In the genomic region with DNA sequence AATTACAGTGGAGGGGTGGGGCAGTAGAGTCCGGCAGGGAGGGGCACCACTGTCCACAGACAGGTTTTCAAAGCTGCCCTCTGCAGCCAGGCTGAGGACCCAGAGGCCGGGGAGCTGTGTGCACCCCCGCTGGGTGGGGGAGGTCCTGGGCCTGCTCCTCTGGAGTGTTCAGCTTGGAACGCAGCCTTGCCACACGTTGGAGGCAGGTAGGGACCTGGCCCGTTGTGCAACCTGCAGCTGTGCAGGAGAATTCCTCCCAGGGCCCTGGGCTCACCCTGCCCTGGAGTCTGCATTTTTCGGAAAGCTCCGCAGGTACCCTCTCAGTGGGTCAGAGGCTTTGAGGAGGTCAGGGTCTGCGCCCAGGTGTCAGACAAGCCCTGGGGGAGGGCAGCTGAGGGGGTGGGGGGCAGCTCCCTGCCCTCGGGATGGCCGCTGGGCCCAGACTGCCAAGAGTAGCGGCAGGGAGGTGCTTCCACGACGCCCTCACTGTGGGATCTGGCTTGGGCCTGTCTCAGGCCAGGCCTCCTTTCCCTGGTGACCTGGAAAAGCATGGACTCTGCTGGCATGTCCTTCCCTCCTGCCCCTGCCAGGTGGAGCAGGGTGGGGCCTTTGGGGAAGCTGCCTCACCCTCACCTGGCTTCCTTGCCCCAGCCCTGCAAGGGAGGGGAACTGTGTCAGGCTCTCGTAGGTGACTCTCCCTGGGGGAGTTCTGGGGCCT, we compare ENCODE assay signal across 17 cellular contexts. TPM values are rescaled to one million over a fixed set of nuclear protein-coding genes. Genes with fewer than 3 reads are reported as not detected.
A peak's percentile ranks its signal among the peaks of the same experiment; 100 is the strongest.
DNase-seq lines count a peak whose midpoint lies in the region; ATAC-seq and TF ChIP-seq lines count a peak whose summit lies in the region.
"Had no signal": no experiment of that assay in that cellular context is flagged by ENCODE, and none has a peak within 500 bp of the region (broad histone marks: within the 10 kb centered on the region; RNA-seq: fewer than 3 reads in every experiment).

No MANE protein-coding gene starts in this region.

- POLR2A ChIA-PET in PC-9 (lab: Charles Lee; ENCODE audit: unreplicated experiment) = interaction anchor here (0.6 to 2.4 kb wide), 5 partner anchors 22 to 1252 kb away, joined by 3 to 19 read pairs (median 4); no protein-coding TSS in a partner anchor

- ATAC-seq in mucosa of descending colon = peak; percentile 87
- ATAC-seq: HCT116 had no signal

- H3K9me2 ChIP-seq in PC-9 (ENCODE audit: insufficient read depth) = no peaks in the 10 kb centered on the region

- H3K27me3 ChIP-seq in PC-9 (ENCODE audit: insufficient read depth, low read depth) = no peaks in the 10 kb centered on the region
- H3K27me3 ChIP-seq: adrenal gland, BE2C had no signal

- BruUV-seq in PC-9 (replicated peaks; lab: Mats Ljungman, UMichigan) = no TSS peak

- no peak overlapping the region for H2AFZ ChIP-seq in PC-9

- H3K36me3 ChIP-seq in PC-9 (ENCODE audit: low read depth) (no peaks in the 10 kb centered on the region), mucosa of descending colon (ENCODE audit: low read depth) (no peaks in the 10 kb centered on the region), urinary bladder (ENCODE audit: insufficient read depth) (no peaks in the 10 kb centered on the region)
- H3K36me3 ChIP-seq: adrenal gland, BE2C, thoracic aorta had no signal

- DNase-seq in PC-9 = peak; percentile 88 to 92
- DNase-seq in epithelial cell of esophagus (ENCODE audit: low read depth) = peak; percentile 87
- peak; percentile 77 to 82 (median 81) for DNase-seq in mucosa of descending colon
- DNase-seq in activated T-helper 1 cell treated with anti-CD3 and anti-CD28 coated beads, Interleukin-12 subunit alpha, Interleukin-12 subunit beta, Interleukin-2, Interleukin-4 antibody, amounts not matched to agents 30 ng/mL and 10 ng/mL and 1 ng/mL, durations not matched to agents 14 hours and 24 hours and 36 hours (ENCODE audit: low spot score) = no peak
- DNase-seq in NCI-H526 (lab: John Stamatoyannopoulos, UW) = no peak
- DNase-seq in activated T-cell treated with anti-CD3 and anti-CD28 coated beads, Interleukin-2, amount 50 U/mL, for 24 hours = no peak
- DNase-seq: adrenal gland; BE2C; DMS153; NCI-H2081; NCI-H82; occipital lobe; stimulated activated CD4-positive, alpha-beta T cell treated with anti-CD3 and anti-CD28 coated beads, Interleukin-4, amount 100 ng/mL, for 1 hour; SW 1271 had no signal

- intact Hi-C loops in PC-9 (cut with micrococcal nuclease; ENCODE audit: unreplicated experiment) (loop anchor here (1.0 to 2.0 kb wide), 3 partner anchors 14 to 191 kb away; a partner anchor contains a TSS), mucosa of descending colon (cut with DNase I, micrococcal nuclease) (no loop called here)
- intact Hi-C loops in activated T-helper 1 cell treated with anti-CD3 and anti-CD28 coated beads, Interleukin-12 subunit alpha, Interleukin-12 subunit beta, Interleukin-2, Interleukin-4 antibody, amounts not matched to agents 30 ng/mL and 10 ng/mL and 1 ng/mL, durations not matched to agents 14 hours and 24 hours and 36 hours (cut with micrococcal nuclease) = no loop called here

- H3K4me3 Mint-ChIP-seq in activated T-helper 1 cell treated with anti-CD3 and anti-CD28 coated beads, Interleukin-12 subunit alpha, Interleukin-12 subunit beta, Interleukin-2, Interleukin-4 antibody, amounts not matched to agents 30 ng/mL and 10 ng/mL and 1 ng/mL, durations not matched to agents 14 hours and 24 hours and 36 hours = no peak overlapping the region
- H3K4me3 Mint-ChIP-seq in activated T-cell treated with anti-CD3 and anti-CD28 coated beads, Interleukin-2, amount 50 U/mL, for 24 hours = no peak overlapping the region

- H3K4me1 ChIP-seq in PC-9 (replicated peaks; ENCODE audit: insufficient read depth) (peaks cover 86% of the 10 kb centered on the region), mucosa of descending colon (ENCODE audit: low read depth) (peaks cover 66% of the 10 kb centered on the region), urinary bladder (ENCODE audit: insufficient read depth) (peaks cover 6% of the 10 kb centered on the region)

- H3F3A ChIP-seq in PC-9 (ENCODE audit: insufficient read depth, low read depth) = peaks cover 61% of the 10 kb centered on the region

- peaks cover 86% of the 10 kb centered on the region for H3K79me2 ChIP-seq in PC-9 (ENCODE audit: low read depth)

- peak overlapping the region; percentile 98 for H3K4me2 ChIP-seq in PC-9

- H3K27ac ChIP-seq in PC-9 (peak overlapping the region; percentile 87), urinary bladder (ENCODE audit: low read depth) (peak overlapping the region; percentile 75)
- H3K27ac ChIP-seq: thoracic aorta had no signal

- H4K20me1 ChIP-seq in PC-9 (ENCODE audit: insufficient read depth) = peaks cover 4% of the 10 kb centered on the region

- H3K9me3 Mint-ChIP-seq in activated T-helper 1 cell treated with anti-CD3 and anti-CD28 coated beads, Interleukin-12 subunit alpha, Interleukin-12 subunit beta, Interleukin-2, Interleukin-4 antibody, amounts not matched to agents 30 ng/mL and 10 ng/mL and 1 ng/mL, durations not matched to agents 14 hours and 24 hours and 36 hours = no peaks in the 10 kb centered on the region
- no peaks in the 10 kb centered on the region for H3K9me3 Mint-ChIP-seq in activated T-cell treated with anti-CD3 and anti-CD28 coated beads, Interleukin-2, amount 50 U/mL, for 24 hours

- peak overlapping the region; percentile 63 for H3K4me3 ChIP-seq in PC-9
- peak overlapping the region; percentile 8 for H3K4me3 ChIP-seq in epithelial cell of esophagus (ENCODE audit: low read length)
- no peak overlapping the region for H3K4me3 ChIP-seq in mucosa of descending colon
- no peak overlapping the region for H3K4me3 ChIP-seq in urinary bladder (ENCODE audit: low read depth, low read length)
- H3K4me3 ChIP-seq: adrenal gland, thoracic aorta had no signal

- 80% methylated on average over 15 of the region's 15 CpGs for WGBS in urinary bladder

- TF ChIP-seq CTCF in PC-9 (conservative IDR thresholded peaks at IDR 0.05) = no peak; the same call in 1 of the 2 replicates
- no peak for TF ChIP-seq CTCF in epithelial cell of esophagus (IDR thresholded peaks at IDR 0.05; ENCODE audit: insufficient read depth, low read depth, low read length, missing control alignments)
- TF ChIP-seq CTCF in mucosa of descending colon (IDR thresholded peaks at IDR 0.05) = no peak

- no peaks in the 10 kb centered on the region for H3K4me1 Mint-ChIP-seq in activated T-helper 1 cell treated with anti-CD3 and anti-CD28 coated beads, Interleukin-12 subunit alpha, Interleukin-12 subunit beta, Interleukin-2, Interleukin-4 antibody, amounts not matched to agents 30 ng/mL and 10 ng/mL and 1 ng/mL, durations not matched to agents 14 hours and 24 hours and 36 hours (ENCODE audit: low read depth)
- H3K4me1 Mint-ChIP-seq in activated T-cell treated with anti-CD3 and anti-CD28 coated beads, Interleukin-2, amount 50 U/mL, for 24 hours (ENCODE audit: low read depth) = no peaks in the 10 kb centered on the region

- no peaks in the 10 kb centered on the region for H3K27me3 Mint-ChIP-seq in activated T-helper 1 cell treated with anti-CD3 and anti-CD28 coated beads, Interleukin-12 subunit alpha, Interleukin-12 subunit beta, Interleukin-2, Interleukin-4 antibody, amounts not matched to agents 30 ng/mL and 10 ng/mL and 1 ng/mL, durations not matched to agents 14 hours and 24 hours and 36 hours (ENCODE audit: insufficient read depth)
- no peaks in the 10 kb centered on the region for H3K27me3 Mint-ChIP-seq in activated T-cell treated with anti-CD3 and anti-CD28 coated beads, Interleukin-2, amount 50 U/mL, for 24 hours

- H3K27ac Mint-ChIP-seq in activated T-helper 1 cell treated with anti-CD3 and anti-CD28 coated beads, Interleukin-12 subunit alpha, Interleukin-12 subunit beta, Interleukin-2, Interleukin-4 antibody, amounts not matched to agents 30 ng/mL and 10 ng/mL and 1 ng/mL, durations not matched to agents 14 hours and 24 hours and 36 hours = no peak overlapping the region
- no peak overlapping the region for H3K27ac Mint-ChIP-seq in activated T-cell treated with anti-CD3 and anti-CD28 coated beads, Interleukin-2, amount 50 U/mL, for 24 hours

- CTCF ChIA-PET in PC-9 (lab: Charles Lee) = interaction anchor here (0.6 to 1.5 kb wide), 6 partner anchors 22 to 493 kb away, joined by 3 to 12 read pairs (median 6); no protein-coding TSS in a partner anchor

- no peaks in the 10 kb centered on the region for H3K36me3 Mint-ChIP-seq in activated T-helper 1 cell treated with anti-CD3 and anti-CD28 coated beads, Interleukin-12 subunit alpha, Interleukin-12 subunit beta, Interleukin-2, Interleukin-4 antibody, amounts not matched to agents 30 ng/mL and 10 ng/mL and 1 ng/mL, durations not matched to agents 14 hours and 24 hours and 36 hours (ENCODE audit: low read depth)
- H3K36me3 Mint-ChIP-seq in activated T-cell treated with anti-CD3 and anti-CD28 coated beads, Interleukin-2, amount 50 U/mL, for 24 hours (ENCODE audit: low read depth) = no peaks in the 10 kb centered on the region

- H3K9me3 ChIP-seq in PC-9 (ENCODE audit: insufficient read depth, low read depth) = no peaks in the 10 kb centered on the region
- H3K9me3 ChIP-seq in mucosa of descending colon = no peaks in the 10 kb centered on the region
- H3K9me3 ChIP-seq: adrenal gland, BE2C, thoracic aorta had no signal

RNA-seq across cellular contexts. Expression of a gene that starts 29.5 kb away (rescaled TPM):
- total RNA-seq in PC-9 (2021) = 116 and 146 TPM in 2 replicates
- total RNA-seq in mucosa of descending colon = 100 to 1,000 TPM in 1 of 3 donors, 10 to 100 TPM in 2; 75.2 to 101 (median 85.3) TPM
- total RNA-seq in urinary bladder = 19.7 TPM
- 70.6 TPM for polyA plus RNA-seq in urinary bladder
- 0.71 and 0.91 TPM in 2 replicates for total RNA-seq in activated T-helper 1 cell treated with anti-CD3 and anti-CD28 coated beads, Interleukin-12 subunit alpha, Interleukin-12 subunit beta, Interleukin-2, Interleukin-4 antibody, amounts not matched to agents 30 ng/mL and 10 ng/mL and 1 ng/mL, durations not matched to agents 14 hours and 24 hours and 36 hours

Comparison
In these comparisons a context has a peak if more than half of its experiments do, and no peak if none do; other contexts are left out.
1. DNase-seq: peak in PC-9 (2 of 2), epithelial cell of esophagus (single experiment) and mucosa of descending colon (3 of 3); none in activated T-helper 1 cell treated with anti-CD3 and anti-CD28 coated beads, Interleukin-12 subunit alpha, Interleukin-12 subunit beta, Interleukin-2, Interleukin-4 antibody, amounts not matched to agents 30 ng/mL and 10 ng/mL and 1 ng/mL, durations not matched to agents 14 hours and 24 hours and 36 hours (single experiment), NCI-H526 (0 of 2) and activated T-cell treated with anti-CD3 and anti-CD28 coated beads, Interleukin-2, amount 50 U/mL, for 24 hours (single experiment).
2. H3K4me3 ChIP-seq: peak in PC-9 (single experiment) and epithelial cell of esophagus (single experiment); none in mucosa of descending colon (single experiment) and urinary bladder (single experiment).
3. RNA of a gene that starts 29.5 kb away (total RNA-seq): 116 to 146 TPM in PC-9, 75.2 to 101 TPM in mucosa of descending colon and 19.7 TPM in urinary bladder (single experiment); 0.71 to 0.91 TPM in activated T-helper 1 cell treated with anti-CD3 and anti-CD28 coated beads, Interleukin-12 subunit alpha, Interleukin-12 subunit beta, Interleukin-2, Interleukin-4 antibody, amounts not matched to agents 30 ng/mL and 10 ng/mL and 1 ng/mL, durations not matched to agents 14 hours and 24 hours and 36 hours; every median in the first group is over 10 times any median in the second.